Comparison of ENCODE assay signal across 8 cellular contexts in genomic region chr19:57664269-57665127, GRCh38. TPM values are rescaled to one million over a fixed set of nuclear protein-coding genes. Genes with fewer than 3 reads are reported as not detected.
A peak's percentile ranks its signal among the peaks of the same experiment; 100 is the strongest.
DNase-seq lines count a peak whose midpoint lies in the region; ATAC-seq and TF ChIP-seq lines count a peak whose summit lies in the region.

No MANE protein-coding gene starts in this region.

- H3K36me3 ChIP-seq in HAP-1 (replicated peaks) (no peaks in the 10 kb centered on the region), SK-N-MC (ENCODE audit: insufficient read depth, low read length) (no peaks in the 10 kb centered on the region), endocrine pancreas (ENCODE audit: control insufficient read depth, insufficient read depth, low read length) (no peaks in the 10 kb centered on the region), stomach smooth muscle (ENCODE audit: control insufficient read depth in 2 of 2, insufficient read depth in 2 of 2, low read length in 2 of 2) (no peaks in the 10 kb centered on the region)

- DNase-seq in AG09309 (ENCODE audit: low read depth) (no peak), HAP-1 (ENCODE audit: low spot score in 2 of 2) (peak; percentile 14 to 59), SK-N-MC (ENCODE audit: low read depth, low spot score) (no peak), lower leg skin (ENCODE audit: low spot score in 2 of 2) (no peak)

- in situ Hi-C loops in HAP-1 (cut with MboI; ENCODE audit: low sequenced_read_pairs) = no loop called here

- intact Hi-C loops in lower leg skin (cut with DNase I; ENCODE audit: low total_unique reads) = no loop called here

- peak overlapping the region; percentile 60 for H3K4me3 ChIP-seq in AG09309 (ENCODE audit: control insufficient read depth, low read depth, low read length)
- peak overlapping the region; percentile 22 for H3K4me3 ChIP-seq in HAP-1
- peak overlapping the region; percentile 74 for H3K4me3 ChIP-seq in SK-N-MC
- peak overlapping the region; percentile 30 for H3K4me3 ChIP-seq in endocrine pancreas (ENCODE audit: control insufficient read depth, insufficient read depth, low read length)
- peak overlapping the region; percentile 10 for H3K4me3 ChIP-seq in lower leg skin (ENCODE audit: low read depth, poor library complexity, severe bottlenecking)
- peak overlapping the region; percentile 73 for H3K4me3 ChIP-seq in stomach smooth muscle (ENCODE audit: low read length in 2 of 2)

- no peak overlapping the region for H3K27ac ChIP-seq in SK-N-MC
- peak overlapping the region; percentile 37 for H3K27ac ChIP-seq in stomach smooth muscle (ENCODE audit: low read length)

- ATAC-seq in GM21447 (IDR thresholded peaks at IDR 0.05; ENCODE audit: unreplicated experiment) (no peak), HG03045 (IDR thresholded peaks at IDR 0.05; ENCODE audit: unreplicated experiment) (no peak)

- WGBS in lower leg skin, 2 donors = 4% methylated on average over 50 to 57 of the region's 64 CpGs

- H3K4me1 ChIP-seq in HAP-1 (no peaks in the 10 kb centered on the region), endocrine pancreas (ENCODE audit: control insufficient read depth, insufficient read depth, low read length) (no peaks in the 10 kb centered on the region), stomach smooth muscle (ENCODE audit: control insufficient read depth, insufficient read depth, low read length) (no peaks in the 10 kb centered on the region)

- H3K27me3 ChIP-seq in HAP-1 (ENCODE audit: low read depth) = no peaks in the 10 kb centered on the region
- H3K27me3 ChIP-seq in endocrine pancreas (ENCODE audit: control insufficient read depth, insufficient read depth, low read length) = no peaks in the 10 kb centered on the region
- no peaks in the 10 kb centered on the region for H3K27me3 ChIP-seq in stomach smooth muscle (ENCODE audit: control insufficient read depth in 1 of 2, insufficient read depth in 2 of 2, low read length in 2 of 2)

- no peak for TF ChIP-seq POLR2A in lower leg skin (IDR thresholded peaks at IDR 0.05)

- H3K9ac ChIP-seq in SK-N-MC (ENCODE audit: insufficient read length) (no peak overlapping the region), endocrine pancreas (ENCODE audit: control insufficient read depth, insufficient read depth, low read length) (peak overlapping the region; percentile 22), stomach smooth muscle (ENCODE audit: low read length in 2 of 2) (peak overlapping the region; percentile 69)

- H3K9me3 ChIP-seq in HAP-1 = no peaks in the 10 kb centered on the region; the same call in 1 of the 2 replicates
- H3K9me3 ChIP-seq in SK-N-MC (ENCODE audit: low read depth, low read length) = no peaks in the 10 kb centered on the region
- H3K9me3 ChIP-seq in endocrine pancreas (ENCODE audit: control insufficient read depth, low read length) = no peaks in the 10 kb centered on the region
- no peaks in the 10 kb centered on the region for H3K9me3 ChIP-seq in stomach smooth muscle (ENCODE audit: control insufficient read depth in 2 of 2, low read length in 2 of 2)

- TF ChIP-seq CTCF in AG09309 (IDR thresholded peaks at IDR 0.05; ENCODE audit: control insufficient read depth, insufficient read depth, low read depth, low read length, missing control alignments) (no peak), lower leg skin (IDR thresholded peaks at IDR 0.05) (no peak)

RNA-seq across cellular contexts. Expression of gene ZSCAN4, which starts 4.2 kb away (rescaled TPM):
- under 1 TPM in 2 of 4 donors, not detected in 2; 0.39 to 0.71 TPM for total RNA-seq in lower leg skin

RNA-seq across cellular contexts. Expression of gene ZNF551, which starts 17.3 kb away (rescaled TPM):
- 10 to 100 TPM in 3 of 4 donors, 1 to 10 TPM in 1; 9.3 to 20.8 (median 19.5) TPM for total RNA-seq in lower leg skin

RNA-seq across cellular contexts. Expression of gene ZNF211, which starts 31.5 kb away (rescaled TPM):
- 10 to 100 TPM; 12.9 to 33.5 (median 17.7) TPM for total RNA-seq in lower leg skin

RNA-seq across cellular contexts. Expression of gene ZNF154, which starts 44.5 kb away (rescaled TPM):
- 1 to 10 TPM in 1 of 4 donors, under 1 TPM in 3; 0.15 to 1.0 (median 0.77) TPM for total RNA-seq in lower leg skin

RNA-seq across cellular contexts. Expression of gene ZNF134, which starts 50.5 kb away (rescaled TPM):
- 10 to 100 TPM; 19.1 to 42.5 (median 34.6) TPM for total RNA-seq in lower leg skin

Comparison
In these comparisons a context has a peak if more than half of its experiments do, and no peak if none do; other contexts are left out.
1. DNase-seq: peak in HAP-1 (2 of 2); none in AG09309 (single experiment), SK-N-MC (single experiment) and lower leg skin (0 of 2).
2. H3K4me3 ChIP-seq: peak in every context shown above with its lines; median percentile 74 in SK-N-MC; 73 in stomach smooth muscle; 60 in AG09309; 30 in endocrine pancreas; 22 in HAP-1; 10 in lower leg skin.